1 cellular context compared by ENCODE assay signal in genomic region chr4:82593416-82593815, GRCh38.
TF ChIP-seq lines count a peak whose summit lies in the region.

No MANE protein-coding gene starts in this region.

TF ChIP-seq in GM23338, 12 proteins besides CTCF, POLR2A, EP300 and RAD21 (continued from another document):
- TF ChIP-seq, protein P1, sequence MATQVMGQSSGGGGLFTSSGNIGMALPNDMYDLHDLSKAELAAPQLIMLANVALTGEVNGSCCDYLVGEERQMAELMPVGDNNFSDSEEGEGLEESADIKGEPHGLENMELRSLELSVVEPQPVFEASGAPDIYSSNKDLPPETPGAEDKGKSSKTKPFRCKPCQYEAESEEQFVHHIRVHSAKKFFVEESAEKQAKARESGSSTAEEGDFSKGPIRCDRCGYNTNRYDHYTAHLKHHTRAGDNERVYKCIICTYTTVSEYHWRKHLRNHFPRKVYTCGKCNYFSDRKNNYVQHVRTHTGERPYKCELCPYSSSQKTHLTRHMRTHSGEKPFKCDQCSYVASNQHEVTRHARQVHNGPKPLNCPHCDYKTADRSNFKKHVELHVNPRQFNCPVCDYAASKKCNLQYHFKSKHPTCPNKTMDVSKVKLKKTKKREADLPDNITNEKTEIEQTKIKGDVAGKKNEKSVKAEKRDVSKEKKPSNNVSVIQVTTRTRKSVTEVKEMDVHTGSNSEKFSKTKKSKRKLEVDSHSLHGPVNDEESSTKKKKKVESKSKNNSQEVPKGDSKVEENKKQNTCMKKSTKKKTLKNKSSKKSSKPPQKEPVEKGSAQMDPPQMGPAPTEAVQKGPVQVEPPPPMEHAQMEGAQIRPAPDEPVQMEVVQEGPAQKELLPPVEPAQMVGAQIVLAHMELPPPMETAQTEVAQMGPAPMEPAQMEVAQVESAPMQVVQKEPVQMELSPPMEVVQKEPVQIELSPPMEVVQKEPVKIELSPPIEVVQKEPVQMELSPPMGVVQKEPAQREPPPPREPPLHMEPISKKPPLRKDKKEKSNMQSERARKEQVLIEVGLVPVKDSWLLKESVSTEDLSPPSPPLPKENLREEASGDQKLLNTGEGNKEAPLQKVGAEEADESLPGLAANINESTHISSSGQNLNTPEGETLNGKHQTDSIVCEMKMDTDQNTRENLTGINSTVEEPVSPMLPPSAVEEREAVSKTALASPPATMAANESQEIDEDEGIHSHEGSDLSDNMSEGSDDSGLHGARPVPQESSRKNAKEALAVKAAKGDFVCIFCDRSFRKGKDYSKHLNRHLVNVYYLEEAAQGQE (IDR thresholded peaks at IDR 0.05; ENCODE audit: unreplicated experiment): no peak
- TF ChIP-seq ZNF331 (CRISPR knock-in tag; IDR thresholded peaks at IDR 0.05; ENCODE audit: low read depth) (no peak), CREB1 (CRISPR knock-in tag; IDR thresholded peaks at IDR 0.05; ENCODE audit: low read depth) (no peak), JUNB (IDR thresholded peaks at IDR 0.05; ENCODE audit: unreplicated experiment) (no peak)
